ENCODE assay signal across 15 cellular contexts in genomic region chr3:128318275-128318920, GRCh38.
DNase-seq lines count a peak whose midpoint lies in the region; ATAC-seq lines count a peak whose summit lies in the region.
"Had no signal": no experiment of that assay in that cellular context is flagged by ENCODE, and none has a peak within 500 bp of the region (broad histone marks: within the 10 kb centered on the region; RNA-seq: fewer than 3 reads in every experiment).

No MANE protein-coding gene starts in this region.

- CTCF ChIA-PET in CD8-positive, alpha-beta memory T cell (lab: Charles Lee) = interaction anchor here (1.0 to 1.6 kb wide), 2 partner anchors 10 to 179 kb away, joined by 3 to 4 read pairs; no protein-coding TSS in a partner anchor

- no peak overlapping the region for H3K4me3 ChIP-seq in thymus (ENCODE audit: low read length)
- H3K4me3 ChIP-seq in CD8-positive, alpha-beta memory T cell (ENCODE audit: low read length) = no peak overlapping the region
- H3K4me3 ChIP-seq: heart left ventricle had no signal

- H3K9me3 ChIP-seq in thymus (ENCODE audit: control insufficient read depth) = no peaks in the 10 kb centered on the region
- H3K9me3 ChIP-seq in CD8-positive, alpha-beta memory T cell (ENCODE audit: low read length) = no peaks in the 10 kb centered on the region
- H3K9me3 ChIP-seq: heart left ventricle had no signal

- H3K27me3 Mint-ChIP-seq in activated T-cell treated with anti-CD3 and anti-CD28 coated beads, Interleukin-2, amount 50 U/mL, for 24 hours = no peaks in the 10 kb centered on the region
- H3K27me3 Mint-ChIP-seq in activated T-cell treated with anti-CD3 and anti-CD28 coated beads, Interleukin-2, amount 50 U/mL, for 4 hours (ENCODE audit: low read depth) = no peaks in the 10 kb centered on the region
- H3K27me3 Mint-ChIP-seq in CD8-positive, alpha-beta memory T cell = no peaks in the 10 kb centered on the region

- H3K9me3 Mint-ChIP-seq in activated T-cell treated with anti-CD3 and anti-CD28 coated beads, Interleukin-2, amount 50 U/mL, for 24 hours = no peaks in the 10 kb centered on the region
- H3K9me3 Mint-ChIP-seq in activated T-cell treated with anti-CD3 and anti-CD28 coated beads, Interleukin-2, amount 50 U/mL, for 4 hours = no peaks in the 10 kb centered on the region
- no peaks in the 10 kb centered on the region for H3K9me3 Mint-ChIP-seq in CD8-positive, alpha-beta memory T cell
- H3K9me3 Mint-ChIP-seq: T-helper 2 cell treated with Interferon-gamma antibody and Interleukin-4, amounts not matched to agents 5 μg/mL and 100 μg/mL, for 36 hours had no signal

- peaks cover 53% of the 10 kb centered on the region for H3K4me1 ChIP-seq in thymus (ENCODE audit: control insufficient read depth, insufficient read depth, low read length)
- H3K4me1 ChIP-seq in CD8-positive, alpha-beta memory T cell (ENCODE audit: insufficient read depth, low read length) = peaks cover 82% of the 10 kb centered on the region

- H3K4me1 Mint-ChIP-seq in activated T-cell treated with anti-CD3 and anti-CD28 coated beads, Interleukin-2, amount 50 U/mL, for 24 hours (ENCODE audit: low read depth) = peaks cover 79% of the 10 kb centered on the region
- peaks cover 58% of the 10 kb centered on the region for H3K4me1 Mint-ChIP-seq in activated T-cell treated with anti-CD3 and anti-CD28 coated beads, Interleukin-2, amount 50 U/mL, for 4 hours (ENCODE audit: low read depth)
- peaks cover 27 to 55% (median 43%) of the 10 kb centered on the region in 3 donors for H3K4me1 Mint-ChIP-seq in CD8-positive, alpha-beta memory T cell

- peaks cover 29% of the 10 kb centered on the region for H3K36me3 Mint-ChIP-seq in activated T-cell treated with anti-CD3 and anti-CD28 coated beads, Interleukin-2, amount 50 U/mL, for 24 hours (ENCODE audit: low read depth)
- H3K36me3 Mint-ChIP-seq in activated T-cell treated with anti-CD3 and anti-CD28 coated beads, Interleukin-2, amount 50 U/mL, for 4 hours (ENCODE audit: insufficient read depth) = no peaks in the 10 kb centered on the region
- H3K36me3 Mint-ChIP-seq in CD8-positive, alpha-beta memory T cell = peaks cover 0 to 23% (median 11%) of the 10 kb centered on the region in 3 donors

- no peak for ATAC-seq in activated T-cell treated with anti-CD3 and anti-CD28 coated beads, Interleukin-2, amount 50 U/mL, for 4 hours
- no peak for ATAC-seq in left lobe of liver
- no peak for ATAC-seq in GM18511 (IDR thresholded peaks at IDR 0.05; ENCODE audit: unreplicated experiment)
- ATAC-seq: stimulated activated naive CD8-positive, alpha-beta T cell treated with anti-CD3 and anti-CD28 coated beads, Interleukin-15, Interleukin-2, amounts not matched to agents 100 U/mL and 50 U/mL, for 24 hours had no signal

- H3K36me3 ChIP-seq in thymus (ENCODE audit: control insufficient read depth, insufficient read depth) = no peaks in the 10 kb centered on the region
- H3K36me3 ChIP-seq in CD8-positive, alpha-beta memory T cell (ENCODE audit: insufficient read depth, low read length) = no peaks in the 10 kb centered on the region

- H3K4me3 Mint-ChIP-seq in activated T-cell treated with anti-CD3 and anti-CD28 coated beads, Interleukin-2, amount 50 U/mL, for 24 hours = no peak overlapping the region
- H3K4me3 Mint-ChIP-seq in activated T-cell treated with anti-CD3 and anti-CD28 coated beads, Interleukin-2, amount 50 U/mL, for 4 hours = no peak overlapping the region
- no peak overlapping the region for H3K4me3 Mint-ChIP-seq in CD8-positive, alpha-beta memory T cell
- H3K4me3 Mint-ChIP-seq: T-helper 2 cell treated with Interferon-gamma antibody and Interleukin-4, amounts not matched to agents 5 μg/mL and 100 μg/mL, for 36 hours had no signal

- H3K27ac Mint-ChIP-seq in activated T-cell treated with anti-CD3 and anti-CD28 coated beads, Interleukin-2, amount 50 U/mL, for 24 hours = no peak overlapping the region
- peak overlapping the region in 3 of 8 donors; percentile 35 to 75 (median 74) for H3K27ac Mint-ChIP-seq in CD8-positive, alpha-beta memory T cell
- H3K27ac Mint-ChIP-seq: T-helper 2 cell treated with Interferon-gamma antibody and Interleukin-4, amounts not matched to agents 5 μg/mL and 100 μg/mL, for 36 hours had no signal

- 87% methylated on average over 11 of the region's 11 CpGs for WGBS in thymus

- no peaks in the 10 kb centered on the region for H3K27me3 ChIP-seq in thymus (ENCODE audit: control insufficient read depth, insufficient read depth)
- H3K27me3 ChIP-seq in CD8-positive, alpha-beta memory T cell (ENCODE audit: insufficient read depth, low read length, poor library complexity, severe bottlenecking) = no peaks in the 10 kb centered on the region
- H3K27me3 ChIP-seq: heart left ventricle had no signal

- peak overlapping the region; percentile 86 for H3K27ac ChIP-seq in thymus (ENCODE audit: low read depth)
- no peak overlapping the region for H3K27ac ChIP-seq in CD8-positive, alpha-beta memory T cell (ENCODE audit: low read depth, low read length)
- H3K27ac ChIP-seq: heart left ventricle had no signal

- POLR2A ChIA-PET in CD8-positive, alpha-beta memory T cell (lab: Charles Lee) = no interaction called here

- peak; percentile 28 for DNase-seq in activated T-cell treated with anti-CD3 and anti-CD28 coated beads, Interleukin-2, amount 50 U/mL, for 24 hours
- no peak for DNase-seq in activated T-cell treated with anti-CD3 and anti-CD28 coated beads, Interleukin-2, amount 50 U/mL, for 4 hours
- peak; percentile 67 to 80 for DNase-seq in NCI-H524 (lab: John Stamatoyannopoulos, UW)
- DNase-seq in left lobe of liver (ENCODE audit: low spot score) = peak; percentile 37
- no peak for DNase-seq in CD8-positive, alpha-beta memory T cell
- DNase-seq in NCI-H446 (lab: John Stamatoyannopoulos, UW) = no peak
- DNase-seq: GF-D8; NCI-H1436; right cardiac atrium; SIG-M5; stimulated activated naive CD8-positive, alpha-beta T cell treated with anti-CD3 and anti-CD28 coated beads, Interleukin-15, Interleukin-2, amounts not matched to agents 100 U/mL and 50 U/mL, for 24 hours had no signal

Comparison
In these comparisons a context has a peak if more than half of its experiments do, and no peak if none do; other contexts are left out.
1. DNase-seq: peak in activated T-cell treated with anti-CD3 and anti-CD28 coated beads, Interleukin-2, amount 50 U/mL, for 24 hours (single experiment), NCI-H524 (2 of 2) and left lobe of liver (single experiment); none in activated T-cell treated with anti-CD3 and anti-CD28 coated beads, Interleukin-2, amount 50 U/mL, for 4 hours (single experiment), CD8-positive, alpha-beta memory T cell (0 of 5) and NCI-H446 (0 of 2).